In the genomic region with DNA sequence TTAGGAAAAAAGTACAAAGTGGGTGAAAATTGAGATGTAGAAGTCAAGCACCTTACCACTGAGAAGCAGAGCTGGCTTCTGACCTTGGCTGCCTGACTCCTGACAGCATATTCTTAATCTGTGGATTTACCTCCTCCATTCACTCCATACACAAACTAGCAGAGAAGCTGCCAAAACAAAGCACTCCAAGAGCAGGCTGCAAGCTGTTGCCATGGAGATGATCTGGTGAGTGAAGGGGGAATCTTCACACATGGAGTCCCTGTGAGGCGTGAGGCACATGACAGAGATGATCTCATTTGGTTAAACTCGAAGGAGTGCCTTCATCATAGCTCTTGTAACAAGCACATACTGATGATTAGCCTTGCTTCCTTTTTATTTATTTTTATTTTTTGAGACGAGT, we compare ENCODE assay signal across 23 cellular contexts. TPM values are rescaled to one million over a fixed set of nuclear protein-coding genes. Genes with fewer than 3 reads are reported as not detected.
A peak's percentile ranks its signal among the peaks of the same experiment; 100 is the strongest.
DNase-seq lines count a peak whose midpoint lies in the region; ATAC-seq and TF ChIP-seq lines count a peak whose summit lies in the region.
"Had no signal": no experiment of that assay in that cellular context is flagged by ENCODE, and none has a peak within 500 bp of the region (broad histone marks: within the 10 kb centered on the region; RNA-seq: fewer than 3 reads in every experiment).

No MANE protein-coding gene starts in this region.

- peaks cover 9% of the 10 kb centered on the region for H3K36me3 ChIP-seq in colonic mucosa
- H3K36me3 ChIP-seq in H7 (replicated peaks; ENCODE audit: control insufficient read depth, insufficient read depth, low read length), result no peaks in the 10 kb centered on the region; the same call in 1 of the 2 replicates

- POLR2A ChIA-PET in activated CD4-positive, alpha-beta T cell treated with anti-CD3 and anti-CD28 coated beads for 36 hours (lab: Charles Lee), result no interaction called here

- no peak for ATAC-seq in GM21576 (IDR thresholded peaks at IDR 0.05; ENCODE audit: unreplicated experiment)
- no peak for ATAC-seq in activated CD4-positive, alpha-beta T cell treated with anti-CD3 and anti-CD28 coated beads for 36 hours
- ATAC-seq: HepG2, left colon, sciatic nerve had no signal

- DNase-seq in D341Med (ENCODE audit: low spot score) (peak; percentile 80), NCI-H1417 (lab: John Stamatoyannopoulos, UW) (peak; percentile 63 to 89 (median 82)), NCI-H510A (lab: John Stamatoyannopoulos, UW) (peak; percentile 39), colonic mucosa (peak; percentile 3), SIG-M5 treated with dmso at 0.1 percent for 504 hours (lab: John Stamatoyannopoulos, UW; ENCODE audit: unreplicated experiment) (no peak), H7 (no peak)
- no peak for DNase-seq in activated CD4-positive, alpha-beta T cell treated with anti-CD3 and anti-CD28 coated beads for 36 hours
- DNase-seq: activated CD4-positive, alpha-beta T cell treated with anti-CD3 and anti-CD28 coated beads, Interleukin-2, amount 50 U/mL, for 48 hours; activated T-cell treated with anti-CD3 and anti-CD28 coated beads, Interleukin-2, amount 50 U/mL, for 24 hours; GF-D8; GM23248; left colon; MG63; NCI-H526 treated with DMSO at 0.1 percent for 48 hours; stomach; SW 1271 had no signal

- no peak overlapping the region for H3K27ac Mint-ChIP-seq in activated CD4-positive, alpha-beta T cell treated with anti-CD3 and anti-CD28 coated beads for 36 hours
- H3K27ac Mint-ChIP-seq: activated naive CD8-positive, alpha-beta T cell; activated T-cell treated with anti-CD3 and anti-CD28 coated beads, Interleukin-2, amount 50 U/mL, for 24 hours; dendritic cell treated with granulocyte-macrophage colony-stimulating factor and Interleukin-4, amounts not matched to agents 40 ng/mL and 50 ng/mL, for 4 days had no signal

- H3K4me1 Mint-ChIP-seq in activated CD4-positive, alpha-beta T cell treated with anti-CD3 and anti-CD28 coated beads for 36 hours, result no peaks in the 10 kb centered on the region

- no peak for TF ChIP-seq CTCF in colonic mucosa (IDR thresholded peaks at IDR 0.05)

- H3K9me3 Mint-ChIP-seq in activated CD4-positive, alpha-beta T cell treated with anti-CD3 and anti-CD28 coated beads for 36 hours (ENCODE audit: low read depth), result no peaks in the 10 kb centered on the region
- H3K9me3 Mint-ChIP-seq: activated T-cell treated with anti-CD3 and anti-CD28 coated beads, Interleukin-2, amount 50 U/mL, for 24 hours; dendritic cell treated with granulocyte-macrophage colony-stimulating factor and Interleukin-4, amounts not matched to agents 40 ng/mL and 50 ng/mL, for 4 days had no signal

- CTCF ChIA-PET in activated CD4-positive, alpha-beta T cell treated with anti-CD3 and anti-CD28 coated beads for 36 hours (lab: Charles Lee), result interaction anchor here (0.7 to 2.0 kb wide), 5 partner anchors 14 to 451 kb away, joined by 3 to 8 read pairs (median 3); no protein-coding TSS in a partner anchor

- H3K27me3 Mint-ChIP-seq in activated CD4-positive, alpha-beta T cell treated with anti-CD3 and anti-CD28 coated beads for 36 hours, result no peaks in the 10 kb centered on the region
- H3K27me3 Mint-ChIP-seq: activated naive CD8-positive, alpha-beta T cell; activated T-cell treated with anti-CD3 and anti-CD28 coated beads, Interleukin-2, amount 50 U/mL, for 24 hours; dendritic cell treated with granulocyte-macrophage colony-stimulating factor and Interleukin-4, amounts not matched to agents 40 ng/mL and 50 ng/mL, for 4 days had no signal

- H3K4me3 ChIP-seq in colonic mucosa, result no peak overlapping the region
- H3K4me3 ChIP-seq in H7 (ENCODE audit: insufficient read depth, low read depth, low read length), result no peak overlapping the region
- H3K4me3 ChIP-seq: GM23248, MG63, stomach had no signal

- H3K27ac ChIP-seq in colonic mucosa, result no peak overlapping the region
- H3K27ac ChIP-seq: epithelial cell of prostate, GM23248, stomach had no signal

- H3K27me3 ChIP-seq in colonic mucosa (no peaks in the 10 kb centered on the region), H7 (ENCODE audit: control insufficient read depth, insufficient read depth, low read length) (no peaks in the 10 kb centered on the region)
- H3K27me3 ChIP-seq: MG63, stomach had no signal

- no peaks in the 10 kb centered on the region for H3K4me1 ChIP-seq in colonic mucosa
- H3K4me1 ChIP-seq: stomach had no signal

- H3K9ac ChIP-seq in colonic mucosa (ENCODE audit: low read depth in 2 of 2, low read length in 2 of 2), result no peak overlapping the region
- H3K9ac ChIP-seq: GM23248 had no signal

- intact Hi-C loops in colonic mucosa (cut with DNase I), result no loop called here
- intact Hi-C loops in activated CD4-positive, alpha-beta T cell treated with anti-CD3 and anti-CD28 coated beads for 36 hours (cut with DNase I, micrococcal nuclease), result no loop called here

- no peak overlapping the region for H3K4me3 Mint-ChIP-seq in activated CD4-positive, alpha-beta T cell treated with anti-CD3 and anti-CD28 coated beads for 36 hours
- H3K4me3 Mint-ChIP-seq: activated naive CD8-positive, alpha-beta T cell; activated T-cell treated with anti-CD3 and anti-CD28 coated beads, Interleukin-2, amount 50 U/mL, for 24 hours; brain; dendritic cell treated with granulocyte-macrophage colony-stimulating factor and Interleukin-4, amounts not matched to agents 40 ng/mL and 50 ng/mL, for 4 days had no signal

- no peaks in the 10 kb centered on the region for H3K9me3 ChIP-seq in colonic mucosa
- H3K9me3 ChIP-seq: MG63 had no signal

- H3K36me3 Mint-ChIP-seq in activated CD4-positive, alpha-beta T cell treated with anti-CD3 and anti-CD28 coated beads for 36 hours (ENCODE audit: low read depth), result peaks cover 37% of the 10 kb centered on the region

RNA-seq across cellular contexts. Expression of gene COMMD9, which starts 16.1 kb away (rescaled TPM):
- 10 to 100 TPM; 40.6 to 55.9 TPM for total RNA-seq in colonic mucosa
- 34.4 and 35.4 TPM in 2 replicates for total RNA-seq in H7 (2014; rRNA removed; shearing (Covaris generic))
- total RNA-seq in activated CD4-positive, alpha-beta T cell treated with anti-CD3 and anti-CD28 coated beads for 36 hours, result 10 to 100 TPM; 33.0 to 44.6 TPM

RNA-seq across cellular contexts. Expression of gene PRR5L, which starts 23.0 kb away (rescaled TPM):
- 100 to 1,000 TPM in 1 of 2 donors, 10 to 100 TPM in 1; 80.9 to 169 TPM for total RNA-seq in colonic mucosa
- total RNA-seq in H7 (2014; rRNA removed; shearing (Covaris generic)), result 5.8 and 6.9 TPM in 2 replicates
- 10 to 100 TPM; 23.2 to 28.6 TPM for total RNA-seq in activated CD4-positive, alpha-beta T cell treated with anti-CD3 and anti-CD28 coated beads for 36 hours
- total RNA-seq: HepG2 had no signal

Comparison
In these comparisons a context has a peak if more than half of its experiments do, and no peak if none do; other contexts are left out.
1. DNase-seq: peak in D341Med (single experiment), NCI-H1417 (3 of 3), NCI-H510A (single experiment) and colonic mucosa (single experiment); none in SIG-M5 treated with dmso at 0.1 percent for 504 hours (single experiment), H7 (single experiment) and activated CD4-positive, alpha-beta T cell treated with anti-CD3 and anti-CD28 coated beads for 36 hours (single experiment).